ENCODE assay signal across 10 cellular contexts in the genomic region with DNA sequence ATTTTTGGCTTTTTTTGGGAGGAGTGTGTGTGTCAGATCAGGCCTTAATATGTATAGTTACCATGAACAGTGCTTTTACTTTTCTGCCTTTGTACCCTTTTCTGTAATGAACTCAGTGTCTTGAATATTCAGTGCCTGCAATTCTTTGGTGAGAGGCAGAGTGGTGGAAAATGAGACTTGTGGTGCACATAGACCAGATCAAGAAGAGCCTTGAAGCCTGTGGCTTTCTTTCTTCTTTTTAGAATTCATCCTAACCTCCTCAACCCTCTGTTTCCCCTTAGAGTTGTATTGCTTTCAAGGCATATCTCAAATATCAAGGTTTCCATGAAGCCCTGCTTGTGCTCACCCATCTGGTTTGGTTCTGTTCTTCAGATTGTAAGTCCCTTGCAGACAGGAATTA. TPM values are rescaled to one million over a fixed set of nuclear protein-coding genes. Genes with fewer than 3 reads are reported as not detected.
DNase-seq lines count a peak whose midpoint lies in the region; ATAC-seq and TF ChIP-seq lines count a peak whose summit lies in the region.
"Had no signal": no experiment of that assay in that cellular context is flagged by ENCODE, and none has a peak within 500 bp of the region (broad histone marks: within the 10 kb centered on the region; RNA-seq: fewer than 3 reads in every experiment).

No MANE protein-coding gene starts in this region.

- H3K9me3 ChIP-seq in Caco-2: no peaks in the 10 kb centered on the region
- H3K9me3 ChIP-seq in MM.1S (replicated peaks; ENCODE audit: insufficient read depth, low read length): no peaks in the 10 kb centered on the region
- H3K9me3 ChIP-seq in neural progenitor cell (ENCODE audit: low read depth): no peaks in the 10 kb centered on the region

- H3K4me2 ChIP-seq in MM.1S (ENCODE audit: low read depth, low read length): peak overlapping the region; percentile 78
- peak overlapping the region; percentile 90 for H3K4me2 ChIP-seq in neural progenitor cell

- H2AFZ ChIP-seq in MM.1S (ENCODE audit: low read length) (no peak overlapping the region), neural progenitor cell (replicated peaks) (no peak overlapping the region)

- no peaks in the 10 kb centered on the region for H3K36me3 ChIP-seq in Caco-2 (ENCODE audit: control insufficient read depth, insufficient read depth, low read length)
- no peaks in the 10 kb centered on the region for H3K36me3 ChIP-seq in MM.1S (replicated peaks; ENCODE audit: insufficient read depth, low read length)
- no peaks in the 10 kb centered on the region for H3K36me3 ChIP-seq in neural progenitor cell

- H3K27ac Mint-ChIP-seq in Caco-2 (ENCODE audit: unreplicated experiment) (no peak overlapping the region), neural progenitor cell (no peak overlapping the region)

- no peaks in the 10 kb centered on the region for H3K9me3 Mint-ChIP-seq in Caco-2 (ENCODE audit: unreplicated experiment)
- peaks cover 3% of the 10 kb centered on the region for H3K9me3 Mint-ChIP-seq in neural progenitor cell

- TF ChIP-seq CTCF in Caco-2 (IDR thresholded peaks at IDR 0.05; ENCODE audit: insufficient read depth in 1 of 2, low read depth in 1 of 2, low read length in 1 of 2, severe bottlenecking in 1 of 2, unreplicated experiment in 1 of 2) (no peak), MM.1S (IDR thresholded peaks at IDR 0.05; ENCODE audit: low read length) (no peak), choroid plexus epithelial cell (conservative IDR thresholded peaks at IDR 0.05; ENCODE audit: low read depth, low read length) (no peak), neural progenitor cell (IDR thresholded peaks at IDR 0.05) (no peak)

- H3K27me3 ChIP-seq in Caco-2 (replicated peaks; ENCODE audit: control insufficient read depth, insufficient read depth, low read length) (no peaks in the 10 kb centered on the region), MM.1S (replicated peaks; ENCODE audit: insufficient read depth, low read length) (no peaks in the 10 kb centered on the region), neural progenitor cell (no peaks in the 10 kb centered on the region)

- H3K4me3 ChIP-seq in Caco-2 (ENCODE audit: low read depth, low read length) (no peak overlapping the region), MM.1S (ENCODE audit: low read length) (no peak overlapping the region), choroid plexus epithelial cell (ENCODE audit: low read depth, low read length) (peak overlapping the region; percentile 83), neural progenitor cell (peak overlapping the region; percentile 76)

- peaks cover 13% of the 10 kb centered on the region; the same call in 1 of the 2 replicates for H3K4me1 ChIP-seq in Caco-2
- H3K4me1 ChIP-seq in MM.1S (ENCODE audit: low read length): no peaks in the 10 kb centered on the region
- H3K4me1 ChIP-seq in neural progenitor cell: peaks cover 20% of the 10 kb centered on the region

- H3K4me1 Mint-ChIP-seq in Caco-2 (ENCODE audit: low read depth, unreplicated experiment) (no peaks in the 10 kb centered on the region), neural progenitor cell (peaks cover 36% of the 10 kb centered on the region)

- H3K36me3 Mint-ChIP-seq in Caco-2 (ENCODE audit: insufficient read depth, unreplicated experiment): peaks cover 34% of the 10 kb centered on the region
- peaks cover 23% of the 10 kb centered on the region for H3K36me3 Mint-ChIP-seq in neural progenitor cell

- BruUV-seq in Caco-2 (replicated peaks; lab: Mats Ljungman, UMichigan): no TSS peak

- H3K9me2 ChIP-seq in MM.1S (replicated peaks; ENCODE audit: insufficient read depth, low read length): no peaks in the 10 kb centered on the region

- peaks cover 56% of the 10 kb centered on the region for H3K79me2 ChIP-seq in MM.1S (ENCODE audit: low read length)
- H3K79me2 ChIP-seq in neural progenitor cell (ENCODE audit: low read depth): peaks cover 76% of the 10 kb centered on the region

- intact Hi-C loops in Caco-2 (cut with micrococcal nuclease; ENCODE audit: unreplicated experiment): no loop called here

- H3K9ac ChIP-seq in MM.1S (ENCODE audit: low read length): no peak overlapping the region
- peak overlapping the region; percentile 93 for H3K9ac ChIP-seq in neural progenitor cell

- H3K27me3 Mint-ChIP-seq in Caco-2 (ENCODE audit: insufficient read depth, unreplicated experiment): no peaks in the 10 kb centered on the region
- peaks cover 3% of the 10 kb centered on the region for H3K27me3 Mint-ChIP-seq in neural progenitor cell (ENCODE audit: insufficient read depth, low read depth)

- CTCF ChIA-PET in Caco-2 (lab: Charles Lee): no interaction called here

- ATAC-seq in HG03469 (IDR thresholded peaks at IDR 0.05; ENCODE audit: unreplicated experiment) (no peak), HG02973 (IDR thresholded peaks at IDR 0.05; ENCODE audit: unreplicated experiment) (no peak), HG03378 (IDR thresholded peaks at IDR 0.05; ENCODE audit: unreplicated experiment) (no peak)

- H3K27ac ChIP-seq in MM.1S (ENCODE audit: low read length) (no peak overlapping the region), neural progenitor cell (no peak overlapping the region)

- no peak for DNase-seq in Caco-2
- DNase-seq in MM.1S: no peak
- DNase-seq in choroid plexus epithelial cell (ENCODE audit: low read depth): no peak
- no peak for DNase-seq in neural progenitor cell (ENCODE audit: low spot score)
- DNase-seq in NOMO-1 treated with DMSO at 0.1 percent for 48 hours (lab: John Stamatoyannopoulos, UW; ENCODE audit: unreplicated experiment): no peak
- DNase-seq: activated gamma-delta T cell treated with Interleukin-2 at 50 U/mL for 16 hours, NCI-H226 had no signal

- POLR2A ChIA-PET in Caco-2 (lab: Charles Lee): no interaction called here

- H3K4me3 Mint-ChIP-seq in Caco-2 (ENCODE audit: unreplicated experiment) (peak overlapping the region; percentile 92), neural progenitor cell (peak overlapping the region; percentile 98)

- H4K20me1 ChIP-seq in MM.1S (ENCODE audit: insufficient read depth, low read length) (no peaks in the 10 kb centered on the region), neural progenitor cell (ENCODE audit: low read depth) (peaks cover 65% of the 10 kb centered on the region)

- H3F3A ChIP-seq in MM.1S (ENCODE audit: insufficient read depth, low read length) (no peaks in the 10 kb centered on the region), neural progenitor cell (ENCODE audit: low read depth) (no peaks in the 10 kb centered on the region)

RNA-seq across cellular contexts. Expression of a gene that starts 2.6 kb away (rescaled TPM):
- 64.4 and 65.0 TPM in 2 replicates for total RNA-seq in Caco-2 (2022)
- total RNA-seq in neural progenitor cell (ENCODE audit: low replicate concordance): 35.7 and 55.9 TPM in 2 replicates

RNA-seq across cellular contexts. Expression of a gene that starts 52.8 kb away (rescaled TPM):
- total RNA-seq in Caco-2 (2022) (58.3 and 62.5 TPM in 2 replicates), neural progenitor cell (ENCODE audit: low replicate concordance) (41.7 and 96.1 TPM in 2 replicates)

RNA-seq across cellular contexts. Expression of a gene that starts 52.8 kb away (rescaled TPM):
- total RNA-seq in Caco-2 (2022): 38.0 and 41.5 TPM in 2 replicates
- 25.2 and 27.7 TPM in 2 replicates for total RNA-seq in neural progenitor cell (ENCODE audit: low replicate concordance)

Comparison
In these comparisons a context has a peak if more than half of its experiments do, and no peak if none do; other contexts are left out.
1. H3K4me3 ChIP-seq: peak in choroid plexus epithelial cell (single experiment) and neural progenitor cell (single experiment); none in Caco-2 (single experiment) and MM.1S (single experiment).